Comparison of ENCODE assay signal across 8 cellular contexts in genomic region chr5:172733179-172733973, GRCh38. TPM values are rescaled to one million over a fixed set of nuclear protein-coding genes. Genes with fewer than 3 reads are reported as not detected.
A peak's percentile ranks its signal among the peaks of the same experiment; 100 is the strongest.
DNase-seq lines count a peak whose midpoint lies in the region; ATAC-seq and TF ChIP-seq lines count a peak whose summit lies in the region.

No MANE protein-coding gene starts in this region.

- no peak for ATAC-seq in GM21360 (IDR thresholded peaks at IDR 0.05; ENCODE audit: unreplicated experiment)
- no peak for ATAC-seq in naive thymus-derived CD8-positive, alpha-beta T cell

- H3K4me1 ChIP-seq in right atrium auricular region, result peaks cover 0 to 31% of the 10 kb centered on the region in 2 donors
- H3K4me1 ChIP-seq in sigmoid colon, result peaks cover 0 to 57% (median 42%) of the 10 kb centered on the region in 4 donors

- whole genome bisulfite sequencing in sigmoid colon, 2 donors, result 22 to 56% methylated on average over 15 of the region's 15 CpGs

- TF ChIP-seq CTCF in right atrium auricular region (IDR thresholded peaks at IDR 0.05), result no peak
- peak in 3 of 4 experiments; percentile 15 to 36 (median 22) for TF ChIP-seq CTCF in sigmoid colon (IDR thresholded peaks at IDR 0.05)

- no peak overlapping the region for H3K4me3 Mint-ChIP-seq in naive thymus-derived CD8-positive, alpha-beta T cell

- H3K36me3 ChIP-seq in right atrium auricular region (no peaks in the 10 kb centered on the region), sigmoid colon (no peaks in the 10 kb centered on the region)

- POLR2A ChIA-PET in naive thymus-derived CD8-positive, alpha-beta T cell (lab: Charles Lee), result no interaction called here

- H3K9me3 Mint-ChIP-seq in naive thymus-derived CD8-positive, alpha-beta T cell, result no peaks in the 10 kb centered on the region

- TF ChIP-seq POLR2A in sigmoid colon (IDR thresholded peaks at IDR 0.05), result peak in 1 of 2 donors; percentile 34

- no peaks in the 10 kb centered on the region for H3K36me3 Mint-ChIP-seq in naive thymus-derived CD8-positive, alpha-beta T cell

- peak overlapping the region in 3 of 10 donors; percentile 21 to 68 (median 52) for H3K27ac Mint-ChIP-seq in naive thymus-derived CD8-positive, alpha-beta T cell

- H3K27me3 Mint-ChIP-seq in naive thymus-derived CD8-positive, alpha-beta T cell, result no peaks in the 10 kb centered on the region

- TF ChIP-seq EP300 in sigmoid colon (IDR thresholded peaks at IDR 0.05), result peak in 1 of 4 donors; percentile 80

- H3K27me3 ChIP-seq in right atrium auricular region, result no peaks in the 10 kb centered on the region
- H3K27me3 ChIP-seq in sigmoid colon, result no peaks in the 10 kb centered on the region

- H3K4me1 Mint-ChIP-seq in naive thymus-derived CD8-positive, alpha-beta T cell, result no peaks in the 10 kb centered on the region

- H3K4me3 ChIP-seq in right atrium auricular region, result peak overlapping the region in 1 of 2 donors; percentile 12
- no peak overlapping the region for H3K4me3 ChIP-seq in sigmoid colon

- peak overlapping the region; percentile 52 for H3K27ac ChIP-seq in angular gyrus (ENCODE audit: low read depth, low read length)
- peak overlapping the region; percentile 91 to 94 for H3K27ac ChIP-seq in right atrium auricular region
- peak overlapping the region; percentile 84 to 95 (median 93) for H3K27ac ChIP-seq in sigmoid colon

- intact Hi-C loops in sigmoid colon (cut with DNase I), result no loop called here

- DNase-seq in EL (peak; percentile 98), right atrium auricular region (ENCODE audit: low spot score) (peak; percentile 97), sigmoid colon (peak; percentile 96), cerebellum (ENCODE audit: low spot score) (no peak)
- no peak for DNase-seq in naive thymus-derived CD8-positive, alpha-beta T cell
- no peak for DNase-seq in stimulated activated CD4-positive, alpha-beta T cell treated with anti-CD3 and anti-CD28 coated beads, Interleukin-4, amount 100 ng/mL, for 1 hour

- no peaks in the 10 kb centered on the region for H3K9me3 ChIP-seq in right atrium auricular region
- no peaks in the 10 kb centered on the region for H3K9me3 ChIP-seq in sigmoid colon

RNA-seq across cellular contexts. Expression of gene DUSP1, which starts 37.6 kb away (rescaled TPM):
- total RNA-seq in right atrium auricular region, result 100 to 1,000 TPM; 804 to 819 TPM
- 1,000 to 10,000 TPM in 1 of 4 donors, 100 to 1,000 TPM in 3; 449 to 1,033 (median 779) TPM for total RNA-seq in sigmoid colon
- polyA plus RNA-seq in sigmoid colon, result 100 to 1,000 TPM in 2 of 3 donors, 10 to 100 TPM in 1; 99.9 to 253 (median 136) TPM
- 36.9 TPM for total RNA-seq in cerebellum
- 10 to 100 TPM; 23.5 to 24.1 TPM for total RNA-seq in naive thymus-derived CD8-positive, alpha-beta T cell
- 100 to 1,000 TPM; 102 to 660 (median 258) TPM for polyA plus RNA-seq in naive thymus-derived CD8-positive, alpha-beta T cell

Comparison
In these comparisons a context has a peak if more than half of its experiments do, and no peak if none do; other contexts are left out.
1. DNase-seq: peak in EL (single experiment), right atrium auricular region (single experiment) and sigmoid colon (single experiment); none in cerebellum (single experiment), naive thymus-derived CD8-positive, alpha-beta T cell (0 of 10) and stimulated activated CD4-positive, alpha-beta T cell treated with anti-CD3 and anti-CD28 coated beads, Interleukin-4, amount 100 ng/mL, for 1 hour (single experiment).
2. CTCF ChIP-seq: peak in sigmoid colon (3 of 4); none in right atrium auricular region (0 of 2).
3. RNA of gene DUSP1, which starts 37.6 kb away (total RNA-seq): 449 to 1,033 TPM in sigmoid colon and 804 to 819 TPM in right atrium auricular region; 36.9 TPM in cerebellum (single experiment) and 23.5 to 24.1 TPM in naive thymus-derived CD8-positive, alpha-beta T cell; every median in the first group is over 10 times any median in the second.
4. Peak in every context shown above with its lines, with median percentiles within 50 percentile points of each other: H3K27ac ChIP-seq.